In the genomic region with DNA sequence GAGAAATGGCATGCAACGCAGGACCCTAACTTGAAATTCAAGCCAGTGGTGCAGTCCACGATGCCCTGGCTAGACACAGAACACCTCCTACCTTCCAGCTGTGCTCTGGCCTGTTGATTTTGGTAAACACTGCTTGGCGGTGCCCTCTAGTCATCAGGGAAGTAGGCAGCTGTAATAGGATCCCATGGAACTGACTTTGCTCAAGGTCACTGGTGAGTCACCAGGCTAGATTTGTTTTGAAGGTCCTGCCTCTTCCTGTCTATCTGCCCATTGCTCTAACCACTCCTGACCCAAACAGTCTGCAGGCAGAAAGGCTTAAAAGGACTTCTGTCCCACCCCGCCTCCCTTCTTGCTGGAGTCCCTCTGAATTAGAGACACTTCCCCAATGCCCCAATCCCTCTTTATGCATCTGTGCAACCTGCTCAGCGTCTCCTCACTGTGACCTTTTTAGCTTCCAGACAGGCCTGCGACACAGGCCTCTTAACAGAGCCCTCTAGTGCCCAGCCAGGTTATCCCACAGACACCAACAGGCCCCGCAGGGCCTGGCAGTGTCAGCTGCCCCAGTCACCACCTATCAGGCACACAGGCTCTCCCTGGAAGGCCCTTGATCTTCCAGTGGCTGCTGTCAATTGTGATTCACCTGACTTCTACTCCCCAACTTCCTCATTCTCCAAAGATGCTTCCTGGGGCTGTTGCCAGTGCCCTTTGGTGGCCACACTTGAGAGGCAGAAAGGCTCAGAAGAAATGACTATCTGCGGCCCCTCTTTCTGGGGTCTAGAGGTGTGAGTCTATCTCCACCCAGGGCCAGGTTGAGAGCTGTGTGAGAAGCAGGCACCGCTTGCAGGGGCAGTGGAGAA, we compare ENCODE assay signal across 8 cellular contexts. TPM values are rescaled to one million over a fixed set of nuclear protein-coding genes. Genes with fewer than 3 reads are reported as not detected.
DNase-seq lines count a peak whose midpoint lies in the region; ATAC-seq and TF ChIP-seq lines count a peak whose summit lies in the region.
"Had no signal": no experiment of that assay in that cellular context is flagged by ENCODE, and none has a peak within 500 bp of the region (broad histone marks: within the 10 kb centered on the region; RNA-seq: fewer than 3 reads in every experiment).

No MANE protein-coding gene starts in this region.

- H3K4me3 Mint-ChIP-seq in brain, result peak overlapping the region in 2 of 5 experiments; percentile 18 to 66
- peak overlapping the region in 4 of 5 donors; percentile 5 to 58 (median 26) for H3K4me3 Mint-ChIP-seq in immature natural killer cell
- H3K4me3 Mint-ChIP-seq: central memory CD8-positive, alpha-beta T cell had no signal

- peaks cover 51% of the 10 kb centered on the region for H3K4me1 Mint-ChIP-seq in brain
- peaks cover 75 to 83% of the 10 kb centered on the region in 2 donors for H3K4me1 Mint-ChIP-seq in immature natural killer cell

- no peak for ATAC-seq in HG02642 (IDR thresholded peaks at IDR 0.05; ENCODE audit: poor library complexity, unreplicated experiment)

- peak; percentile 77 for DNase-seq in GM04503 (ENCODE audit: low read depth)
- peak; percentile 94 for DNase-seq in HT1080 (ENCODE audit: low read depth)
- DNase-seq in RPMI8226, result peak; percentile 85
- DNase-seq in immature natural killer cell, result peak in 2 of 3 donors; percentile 28 to 29
- DNase-seq in smooth muscle cell of the brain vasculature (ENCODE audit: low read depth, low spot score), result peak; percentile 54

- H3K9me3 Mint-ChIP-seq in brain (no peaks in the 10 kb centered on the region), immature natural killer cell (no peaks in the 10 kb centered on the region)
- H3K9me3 Mint-ChIP-seq: central memory CD8-positive, alpha-beta T cell had no signal

- TF ChIP-seq CTCF in brain (conservative IDR thresholded peaks at IDR 0.05), result peak in 1 of 2 experiments; percentile 43

- H3K36me3 Mint-ChIP-seq in brain (peaks cover 22% of the 10 kb centered on the region), immature natural killer cell (peaks cover 0 to 4% (median 4%) of the 10 kb centered on the region in 3 donors)

- peaks cover 3% of the 10 kb centered on the region for H3K27me3 Mint-ChIP-seq in brain
- peaks cover 0 to 3% (median 3%) of the 10 kb centered on the region in 3 donors for H3K27me3 Mint-ChIP-seq in immature natural killer cell (ENCODE audit: low read depth in 3 of 3)
- H3K27me3 Mint-ChIP-seq: central memory CD8-positive, alpha-beta T cell had no signal

- H3K27ac Mint-ChIP-seq in brain (peak overlapping the region; percentile 65 to 95 (median 93)), immature natural killer cell (peak overlapping the region; percentile 71 to 90 (median 82))

RNA-seq across cellular contexts. Expression of a gene that starts 5.2 kb away (rescaled TPM):
- total RNA-seq in HT1080 (2014; rRNA removed; shearing (Covaris generic)), result 15.7 and 24.2 TPM in 2 replicates
- 18.6 and 20.4 TPM in 2 replicates for polyA plus RNA-seq in HT1080 (2015; cell fraction: cytosol; rRNA removed)
- polyA plus RNA-seq in HT1080 (2015; cell fraction: nucleus; rRNA removed), result 16.6 and 21.5 TPM in 2 replicates
- polyA plus RNA-seq in brain (ENCODE audit: insufficient read depth, low read depth, low replicate concordance) (52.5 TPM), immature natural killer cell (10 to 100 TPM; 24.6 to 57.7 (median 31.3) TPM)

RNA-seq across cellular contexts. Expression of a gene that starts 5.4 kb away (rescaled TPM):
- total RNA-seq in HT1080 (2014; rRNA removed; shearing (Covaris generic)), result 135 and 136 TPM in 2 replicates
- 105 and 120 TPM in 2 replicates for polyA plus RNA-seq in HT1080 (2015; cell fraction: cytosol; rRNA removed)
- 122 and 133 TPM in 2 replicates for polyA plus RNA-seq in HT1080 (2015; cell fraction: nucleus; rRNA removed)
- polyA plus RNA-seq in brain (ENCODE audit: insufficient read depth, low read depth, low replicate concordance) (58.6 TPM), immature natural killer cell (100 to 1,000 TPM in 2 of 3 donors, 10 to 100 TPM in 1; 92.2 to 142 (median 134) TPM)

RNA-seq across cellular contexts. Expression of a gene that starts 44.7 kb away (rescaled TPM):
- 28.8 and 31.9 TPM in 2 replicates for total RNA-seq in HT1080 (2014; rRNA removed; shearing (Covaris generic))
- 48.9 and 56.7 TPM in 2 replicates for polyA plus RNA-seq in HT1080 (2015; cell fraction: cytosol; rRNA removed)
- polyA plus RNA-seq in HT1080 (2015; cell fraction: nucleus; rRNA removed), result 207 and 228 TPM in 2 replicates
- polyA plus RNA-seq in brain (ENCODE audit: insufficient read depth, low read depth, low replicate concordance) (195 TPM), immature natural killer cell (100 to 1,000 TPM in 1 of 3 donors, 10 to 100 TPM in 2; 42.3 to 105 (median 46.6) TPM)

RNA-seq across cellular contexts. Expression of a gene that starts 52.0 kb away (rescaled TPM):
- total RNA-seq in HT1080 (2014; rRNA removed; shearing (Covaris generic)), result 131 and 153 TPM in 2 replicates
- 58.1 and 63.3 TPM in 2 replicates for polyA plus RNA-seq in HT1080 (2015; cell fraction: cytosol; rRNA removed)
- polyA plus RNA-seq in HT1080 (2015; cell fraction: nucleus; rRNA removed), result 33.7 and 37.0 TPM in 2 replicates
- 83.6 TPM for polyA plus RNA-seq in brain (ENCODE audit: insufficient read depth, low read depth, low replicate concordance)
- 100 to 1,000 TPM; 161 to 252 (median 173) TPM for polyA plus RNA-seq in immature natural killer cell

Comparison
In these comparisons a context has a peak if more than half of its experiments do, and no peak if none do; other contexts are left out.
1. DNase-seq: peak in every context shown above with its lines; median percentile 94 in HT1080; 85 in RPMI8226; 77 in GM04503; 54 in smooth muscle cell of the brain vasculature; 28 in immature natural killer cell.